In the genomic region with DNA sequence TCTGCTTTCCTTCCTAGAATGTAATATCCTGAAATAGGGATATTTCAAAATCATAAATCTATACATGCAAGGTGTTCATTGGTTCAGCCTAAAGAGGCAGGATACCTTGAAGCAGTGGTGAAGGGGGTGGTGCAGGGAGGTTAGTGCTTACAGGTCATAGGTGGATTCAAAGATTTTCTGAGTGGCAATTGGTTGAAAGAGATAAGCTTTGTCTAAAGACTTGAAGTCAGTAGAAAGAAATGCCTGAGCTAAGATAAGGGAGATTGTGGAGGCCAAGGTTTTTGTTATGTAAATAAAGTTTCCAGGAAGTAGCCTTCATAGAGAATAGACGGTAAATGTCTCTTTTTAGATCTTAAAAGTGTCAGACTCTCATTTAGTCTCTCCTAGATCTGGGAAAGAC, we compare ENCODE assay signal across 26 cellular contexts.
"Had no signal": no experiment of that assay in that cellular context is flagged by ENCODE, and none has a peak within 500 bp of the region (broad histone marks: within the 10 kb centered on the region; RNA-seq: fewer than 3 reads in every experiment).

No MANE protein-coding gene starts in this region.

- DNase-seq: activated CD4-positive, alpha-beta memory T cell treated with anti-CD3 and anti-CD28 coated beads, Interleukin-2, amount 10 ng/mL, durations not matched to agents 7 days and 5 days; activated CD4-positive, alpha-beta T cell treated with anti-CD3 and anti-CD28 coated beads, Interleukin-2, amount 10 ng/mL, durations not matched to agents 24 days and 14 days; activated T-cell treated with anti-CD3 and anti-CD28 coated beads for 4 hours; aorta; central memory CD4-positive, alpha-beta T cell; dorsolateral prefrontal cortex; effector memory CD8-positive, alpha-beta T cell; glutamatergic neuron; hippocampal formation; immature natural killer cell; left ventricle myocardium inferior; natural killer cell; pancreas; psoas muscle; right cardiac atrium; stimulated activated CD4-positive, alpha-beta T cell treated with anti-CD3 and anti-CD28 coated beads, Interleukin-4, amount 100 ng/mL, for 24 hours; stimulated activated naive CD4-positive, alpha-beta T cell treated with Interleukin-2 at 50 U/mL for 16 hours; T-helper 17 cell had no signal

- H3K4me1 ChIP-seq: esophagus muscularis mucosa, left ventricle myocardium inferior, pancreas, psoas muscle, vagina had no signal

- H3K36me3 Mint-ChIP-seq: activated naive CD4-positive, alpha-beta T cell treated with anti-CD3 and anti-CD28 coated beads, Interleukin-2, amount 50 U/mL, for 72 hours; immature natural killer cell; mesothelial cell of epicardium; type B pancreatic cell had no signal

- ATAC-seq: activated CD4-positive, CD25-positive, alpha-beta regulatory T cell treated with anti-CD3 and anti-CD28 coated beads, Interleukin-2, amount 50 U/mL, for 24 hours; activated naive CD4-positive, alpha-beta T cell treated with anti-CD3 and anti-CD28 coated beads, Interleukin-2, amount 50 U/mL, for 72 hours; effector memory CD8-positive, alpha-beta T cell; natural killer cell; pancreas; psoas muscle; right cardiac atrium; T-helper 17 cell had no signal

- H3K27ac ChIP-seq: dorsolateral prefrontal cortex, esophagus muscularis mucosa, left ventricle myocardium inferior, pancreas, psoas muscle, thoracic aorta, vagina had no signal

- H3K27me3 Mint-ChIP-seq: activated CD4-positive, alpha-beta memory T cell treated with anti-CD3 and anti-CD28 coated beads, Interleukin-2, amount 10 ng/mL, durations not matched to agents 7 days and 5 days; activated CD4-positive, alpha-beta T cell treated with anti-CD3 and anti-CD28 coated beads, Interleukin-2, amount 10 ng/mL, durations not matched to agents 24 days and 14 days; effector memory CD8-positive, alpha-beta T cell; T-helper 17 cell; type B pancreatic cell had no signal

- H3K27me3 ChIP-seq: esophagus muscularis mucosa, pancreas, vagina had no signal

- H3K36me3 ChIP-seq: esophagus muscularis mucosa, left ventricle myocardium inferior, pancreas, thoracic aorta, vagina had no signal

- H3K9me3 Mint-ChIP-seq: activated CD4-positive, alpha-beta T cell treated with anti-CD3 and anti-CD28 coated beads, Interleukin-2, amount 10 ng/mL, durations not matched to agents 24 days and 14 days; activated T-helper 1 cell treated with anti-CD3 and anti-CD28 coated beads, Interleukin-12 subunit alpha, Interleukin-12 subunit beta, Interleukin-2, Interleukin-4 antibody, amounts not matched to agents 30 ng/mL and 10 ng/mL and 1 ng/mL, durations not matched to agents 14 hours and 24 hours and 36 hours; mesothelial cell of epicardium; type B pancreatic cell had no signal

- H3K4me3 Mint-ChIP-seq: activated CD4-positive, alpha-beta memory T cell treated with anti-CD3 and anti-CD28 coated beads, Interleukin-2, amount 10 ng/mL, durations not matched to agents 7 days and 5 days; activated CD4-positive, alpha-beta T cell treated with anti-CD3 and anti-CD28 coated beads, Interleukin-2, amount 10 ng/mL, durations not matched to agents 24 days and 14 days; activated T-helper 1 cell treated with anti-CD3 and anti-CD28 coated beads, Interleukin-12 subunit alpha, Interleukin-12 subunit beta, Interleukin-2, Interleukin-4 antibody, amounts not matched to agents 30 ng/mL and 10 ng/mL and 1 ng/mL, durations not matched to agents 14 hours and 24 hours and 36 hours; effector memory CD8-positive, alpha-beta T cell; immature natural killer cell; mesothelial cell of epicardium; natural killer cell; T-helper 17 cell; type B pancreatic cell had no signal

- H3K4me3 ChIP-seq: dorsolateral prefrontal cortex, esophagus muscularis mucosa, left ventricle myocardium inferior, pancreas, psoas muscle, thoracic aorta, vagina had no signal

- H3K4me1 Mint-ChIP-seq: activated CD4-positive, alpha-beta memory T cell treated with anti-CD3 and anti-CD28 coated beads, Interleukin-2, amount 10 ng/mL, durations not matched to agents 7 days and 5 days; activated CD4-positive, alpha-beta T cell treated with anti-CD3 and anti-CD28 coated beads, Interleukin-2, amount 10 ng/mL, durations not matched to agents 24 days and 14 days; immature natural killer cell; natural killer cell; T-helper 17 cell had no signal

- H3K9me3 ChIP-seq: esophagus muscularis mucosa, left ventricle myocardium inferior, pancreas, psoas muscle, thoracic aorta, vagina had no signal

- H3K27ac Mint-ChIP-seq: activated CD4-positive, alpha-beta memory T cell treated with anti-CD3 and anti-CD28 coated beads, Interleukin-2, amount 10 ng/mL, durations not matched to agents 7 days and 5 days; activated CD4-positive, alpha-beta T cell treated with anti-CD3 and anti-CD28 coated beads, Interleukin-2, amount 10 ng/mL, durations not matched to agents 24 days and 14 days; activated naive CD4-positive, alpha-beta T cell treated with anti-CD3 and anti-CD28 coated beads, Interleukin-2, amount 50 U/mL, for 72 hours; activated T-helper 1 cell treated with anti-CD3 and anti-CD28 coated beads, Interleukin-12 subunit alpha, Interleukin-12 subunit beta, Interleukin-2, Interleukin-4 antibody, amounts not matched to agents 30 ng/mL and 10 ng/mL and 1 ng/mL, durations not matched to agents 14 hours and 24 hours and 36 hours; effector memory CD8-positive, alpha-beta T cell; immature natural killer cell; mesothelial cell of epicardium; natural killer cell; T-helper 17 cell; type B pancreatic cell had no signal
